Comparison of ENCODE assay signal across 5 cellular contexts in the genomic region with DNA sequence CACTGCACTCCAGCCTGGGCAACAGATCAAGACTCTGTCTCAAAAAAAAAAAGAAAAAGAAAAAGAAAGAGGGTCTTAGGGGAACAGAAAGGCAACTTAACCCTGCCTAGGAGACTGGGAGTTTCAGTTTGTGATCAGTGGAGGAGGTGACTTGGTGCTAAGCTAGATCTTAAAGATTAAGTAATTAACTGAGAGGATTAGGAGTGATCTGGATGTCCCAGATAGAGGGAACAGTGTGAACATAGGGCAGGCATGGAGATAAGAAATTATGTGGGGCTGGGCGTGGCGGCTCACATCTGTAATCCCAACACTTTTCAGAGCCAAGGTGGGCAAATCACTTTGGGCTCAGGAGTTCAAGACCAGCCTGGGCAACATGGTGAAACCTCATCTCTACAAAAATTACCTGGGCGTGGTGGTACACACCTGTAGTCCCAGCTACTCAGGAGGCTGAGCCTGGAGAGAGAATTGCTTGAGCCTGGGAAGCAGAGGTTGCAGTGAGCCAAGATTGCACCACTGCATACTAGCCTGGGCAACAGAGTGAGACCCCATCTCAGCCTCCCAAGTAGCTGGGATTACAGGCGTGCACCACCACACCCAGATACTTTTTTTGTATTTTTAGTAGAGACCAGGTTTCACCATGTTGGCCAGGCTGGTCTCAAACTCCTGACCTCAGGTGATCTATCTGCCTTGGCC. TPM values are rescaled to one million over a fixed set of nuclear protein-coding genes. Genes with fewer than 3 reads are reported as not detected.
"Had no signal": no experiment of that assay in that cellular context is flagged by ENCODE, and none has a peak within 500 bp of the region (broad histone marks: within the 10 kb centered on the region; RNA-seq: fewer than 3 reads in every experiment).

No MANE protein-coding gene starts in this region.

RNA-seq across cellular contexts. Expression of a gene that starts 30.5 kb away (rescaled TPM):
- total RNA-seq: IMR-90 had no signal

RNA-seq across cellular contexts. Expression of a gene that starts 59.7 kb away (rescaled TPM):
- total RNA-seq: GM23338, H1, H9, HT-29, IMR-90 had no signal
